In genomic region chr18:58808349-58808748, GRCh38 we compare ENCODE assay signal across 2 cellular contexts.
A peak's percentile ranks its signal among the peaks of the same experiment; 100 is the strongest.
TF ChIP-seq lines count a peak whose summit lies in the region.

No MANE protein-coding gene starts in this region.

TF ChIP-seq in GM23338, 12 proteins besides CTCF, POLR2A, EP300 and RAD21:
- TF ChIP-seq POLR2AphosphoS5 (IDR thresholded peaks at IDR 0.05; ENCODE audit: low read depth) (no peak), REST (IDR thresholded peaks at IDR 0.05; ENCODE audit: unreplicated experiment) (no peak), CREB1 (CRISPR knock-in tag; IDR thresholded peaks at IDR 0.05; ENCODE audit: low read depth) (no peak), JUNB (IDR thresholded peaks at IDR 0.05; ENCODE audit: unreplicated experiment) (no peak), EZH2phosphoT487 (IDR thresholded peaks at IDR 0.05; ENCODE audit: unreplicated experiment) (no peak)

TF ChIP-seq in H1, 55 proteins besides CTCF, POLR2A, EP300 and RAD21:
- TF ChIP-seq SAP30 (IDR thresholded peaks at IDR 0.05; ENCODE audit: insufficient read depth, insufficient replicate concordance, low read length) (no peak), BRCA1 (IDR thresholded peaks at IDR 0.05; ENCODE audit: low read depth, low read length) (no peak), HDAC6 (IDR thresholded peaks at IDR 0.05; ENCODE audit: low read depth, low read length) (no peak), NANOG (IDR thresholded peaks at IDR 0.05; ENCODE audit: insufficient read depth, low read depth, low read length, poor library complexity, severe bottlenecking) (peak; percentile 61), KDM4A (IDR thresholded peaks at IDR 0.05; ENCODE audit: low read depth, low read length, severe bottlenecking) (no peak), ASH2L (IDR thresholded peaks at IDR 0.05; ENCODE audit: low read length) (no peak), EZH2 (IDR thresholded peaks at IDR 0.05; ENCODE audit: low read depth, low read length, severe bottlenecking) (no peak), ATF3 (IDR thresholded peaks at IDR 0.05; ENCODE audit: insufficient read depth, low read depth, low read length) (no peak), FOSL1 (IDR thresholded peaks at IDR 0.05; ENCODE audit: insufficient read depth, low read depth, low read length) (no peak), CHD1 (IDR thresholded peaks at IDR 0.05; ENCODE audit: low read depth, low read length) (no peak), GABPA (IDR thresholded peaks at IDR 0.05; ENCODE audit: borderline replicate concordance, insufficient read depth, low read length) (no peak), RNF2 (IDR thresholded peaks at IDR 0.05; ENCODE audit: borderline replicate concordance, low read depth, low read length, missing control alignments, poor library complexity, severe bottlenecking) (no peak), SUZ12 (IDR thresholded peaks at IDR 0.05; ENCODE audit: low read length) (no peak), KDM5A (IDR thresholded peaks at IDR 0.05; ENCODE audit: low read length) (no peak), YY1 (IDR thresholded peaks at IDR 0.05; ENCODE audit: low read depth, low read length) (no peak), SIRT6 (IDR thresholded peaks at IDR 0.05; ENCODE audit: low read length) (no peak), SP1 (IDR thresholded peaks at IDR 0.05; ENCODE audit: low read depth, low read length) (0 out of 2 replicates have a peak, but pooled peaks have one; percentile 38), POLR2AphosphoS5 (IDR thresholded peaks at IDR 0.05; ENCODE audit: low read depth, low read length) (no peak), SIN3A (conservative IDR thresholded peaks at IDR 0.05 in 1 of 2, IDR thresholded peaks at IDR 0.05 in 1 of 2; ENCODE audit: low read depth in 1 of 2, low read length in 2 of 2) (no peak), GTF2F1 (IDR thresholded peaks at IDR 0.05; ENCODE audit: borderline replicate concordance, low read depth, low read length) (no peak), BCL11A (IDR thresholded peaks at IDR 0.05; ENCODE audit: low read depth in 2 of 2, low read length in 2 of 2) (no peak), EGR1 (IDR thresholded peaks at IDR 0.05; ENCODE audit: borderline replicate concordance, low read depth, low read length) (peak; percentile 19; the same call in 1 of the 2 replicates), CREB1 (IDR thresholded peaks at IDR 0.05) (no peak), E2F6 (IDR thresholded peaks at IDR 0.05) (no peak), TCF12 (IDR thresholded peaks at IDR 0.05; ENCODE audit: low read depth, low read length) (no peak), ATF2 (IDR thresholded peaks at IDR 0.05; ENCODE audit: low read length) (no peak), NRF1 (IDR thresholded peaks at IDR 0.05; ENCODE audit: low read depth, low read length) (0 out of 2 replicates have a peak, but pooled peaks have one; percentile 18), TEAD4 (IDR thresholded peaks at IDR 0.05; ENCODE audit: low read depth, low read length) (peak; percentile 44; the same call in 1 of the 2 replicates), TBP (IDR thresholded peaks at IDR 0.05; ENCODE audit: low read depth, low read length) (no peak)
TF ChIP-seq in H1: peak in this region for 5.
